Comparison of ENCODE assay signal across 9 cellular contexts in genomic region chr10:79446451-79447020, GRCh38. TPM values are rescaled to one million over a fixed set of nuclear protein-coding genes. Genes with fewer than 3 reads are reported as not detected.
DNase-seq lines count a peak whose midpoint lies in the region; ATAC-seq and TF ChIP-seq lines count a peak whose summit lies in the region.
"Had no signal": no experiment of that assay in that cellular context is flagged by ENCODE, and none has a peak within 500 bp of the region (broad histone marks: within the 10 kb centered on the region; RNA-seq: fewer than 3 reads in every experiment).

No MANE protein-coding gene starts in this region.

- intact Hi-C loops in CD4-positive, alpha-beta T cell (cut with DNase I, micrococcal nuclease): loop anchor here (2.0 to 10.0 kb wide), 6 partner anchors 98 to 1414 kb away; partner anchors contain the start of genes RPS24 (in 2 of the 2), ANXA11 (in 1 of the 2) and ZMIZ1 (in 1 of the 2)
- intact Hi-C loops in OCI-LY7 (cut with micrococcal nuclease; ENCODE audit: unreplicated experiment): no loop called here

- H3K9me3 Mint-ChIP-seq in CD4-positive, alpha-beta T cell: no peaks in the 10 kb centered on the region
- H3K9me3 Mint-ChIP-seq in brain: peaks cover 0 to 3% (median 0%) of the 10 kb centered on the region in 5 experiments
- no peaks in the 10 kb centered on the region for H3K9me3 Mint-ChIP-seq in stimulated activated naive B cell treated with anti-CD40 and anti-IgM and Interleukin-4, amounts not matched to agents 10 μg/mL and 1 μg/mL and 100 μg/mL, for 72 hours

- peak overlapping the region; percentile 94 for H3K4me3 Mint-ChIP-seq in CD4-positive, alpha-beta T cell
- H3K4me3 Mint-ChIP-seq in brain: peak overlapping the region; percentile 85 to 95 (median 88)
- peak overlapping the region; percentile 46 to 79 for H3K4me3 Mint-ChIP-seq in stimulated activated naive B cell treated with anti-CD40 and anti-IgM and Interleukin-4, amounts not matched to agents 10 μg/mL and 1 μg/mL and 100 μg/mL, for 72 hours

- DNase-seq in CD4-positive, alpha-beta T cell: peak in 6 of 10 experiments; percentile 5 to 44 (median 18)
- no peak for DNase-seq in OCI-LY7 (ENCODE audit: low spot score)
- DNase-seq in kidney epithelial cell (ENCODE audit: low read depth): no peak
- DNase-seq in stimulated activated naive B cell treated with anti-CD40 and anti-IgM and Interleukin-4, amounts not matched to agents 10 μg/mL and 1 μg/mL and 100 μg/mL, for 72 hours: no peak
- no peak for DNase-seq in glomerular visceral epithelial cell (ENCODE audit: extremely low spot score)
- no peak for DNase-seq in hippocampal formation (lab: John Stamatoyannopoulos, UW)

- TF ChIP-seq CTCF in CD4-positive, alpha-beta T cell (IDR thresholded peaks at IDR 0.05): no peak
- TF ChIP-seq CTCF in OCI-LY7 (conservative IDR thresholded peaks at IDR 0.05; ENCODE audit: low read length) (no peak), brain (conservative IDR thresholded peaks at IDR 0.05) (no peak), kidney epithelial cell (IDR thresholded peaks at IDR 0.05; ENCODE audit: insufficient read depth, low read length, poor library complexity, severe bottlenecking) (no peak)

- CTCF ChIA-PET in CD4-positive, alpha-beta T cell (lab: Charles Lee): interaction anchor here (1.1 kb wide), 1 partner anchor 72 kb away, joined by 3 read pairs; no protein-coding TSS in a partner anchor
- CTCF ChIA-PET in OCI-LY7 (lab: Charles Lee; ENCODE audit: unreplicated experiment): no interaction called here

- H3K36me3 Mint-ChIP-seq in CD4-positive, alpha-beta T cell (ENCODE audit: low read depth): peaks cover 5% of the 10 kb centered on the region
- H3K36me3 Mint-ChIP-seq in brain: no peaks in the 10 kb centered on the region
- no peaks in the 10 kb centered on the region for H3K36me3 Mint-ChIP-seq in stimulated activated naive B cell treated with anti-CD40 and anti-IgM and Interleukin-4, amounts not matched to agents 10 μg/mL and 1 μg/mL and 100 μg/mL, for 72 hours

- H3K79me2 ChIP-seq in OCI-LY7 (ENCODE audit: insufficient read depth, low read depth, low read length): no peaks in the 10 kb centered on the region

- no peak overlapping the region for H3K4me3 ChIP-seq in OCI-LY7 (ENCODE audit: low read depth, low read length, poor library complexity, severe bottlenecking)
- H3K4me3 ChIP-seq in kidney epithelial cell (ENCODE audit: low read depth, low read length): peak overlapping the region; percentile 27

- no peaks in the 10 kb centered on the region for H3K27me3 ChIP-seq in CD4-positive, alpha-beta T cell (ENCODE audit: control insufficient read depth, insufficient read depth, low read length)
- no peaks in the 10 kb centered on the region for H3K27me3 ChIP-seq in kidney epithelial cell (ENCODE audit: control insufficient read depth, insufficient read depth, low read length)

- peak overlapping the region; percentile 85 for H3K4me2 ChIP-seq in OCI-LY7 (ENCODE audit: low read length)

- no peaks in the 10 kb centered on the region; the same call in 1 of the 2 replicates for H4K20me1 ChIP-seq in OCI-LY7 (ENCODE audit: insufficient read depth, low read length)

- no peaks in the 10 kb centered on the region for H3K9me3 ChIP-seq in CD4-positive, alpha-beta T cell (ENCODE audit: control insufficient read depth, low read length)
- H3K9me3 ChIP-seq in OCI-LY7 (ENCODE audit: low read length): no peaks in the 10 kb centered on the region

- no TSS peak for BruUV-seq in OCI-LY7 (replicated peaks; lab: Mats Ljungman, UMichigan)

- H3K27me3 Mint-ChIP-seq in CD4-positive, alpha-beta T cell: no peaks in the 10 kb centered on the region
- peaks cover 22% of the 10 kb centered on the region for H3K27me3 Mint-ChIP-seq in brain
- peaks cover 0 to 12% of the 10 kb centered on the region in 2 donors for H3K27me3 Mint-ChIP-seq in stimulated activated naive B cell treated with anti-CD40 and anti-IgM and Interleukin-4, amounts not matched to agents 10 μg/mL and 1 μg/mL and 100 μg/mL, for 72 hours

- H3K36me3 ChIP-seq in OCI-LY7 (ENCODE audit: insufficient read depth, low read length) (no peaks in the 10 kb centered on the region), kidney epithelial cell (ENCODE audit: control insufficient read depth, insufficient read depth, low read length) (peaks cover 1% of the 10 kb centered on the region)

- no peak for ATAC-seq in CD4-positive, alpha-beta T cell (ENCODE audit: poor library complexity)
- ATAC-seq in stimulated activated naive B cell treated with anti-CD40 and anti-IgM and Interleukin-4, amounts not matched to agents 10 μg/mL and 1 μg/mL and 100 μg/mL, for 72 hours (replicated peaks): no peak
- ATAC-seq in GM18519 (IDR thresholded peaks at IDR 0.05; ENCODE audit: low FRiP score, unreplicated experiment): no peak

- peaks cover 13% of the 10 kb centered on the region for H3K4me1 ChIP-seq in OCI-LY7 (ENCODE audit: insufficient read depth, low read length, poor library complexity, severe bottlenecking)

- no peak overlapping the region for H2AFZ ChIP-seq in OCI-LY7 (ENCODE audit: low read length)

- POLR2A ChIA-PET in CD4-positive, alpha-beta T cell (lab: Charles Lee): interaction anchor here (0.7 to 1.0 kb wide), 2 partner anchors 31 to 123 kb away, joined by 3 read pairs; no protein-coding TSS in a partner anchor
- POLR2A ChIA-PET in OCI-LY7 (lab: Charles Lee): no interaction called here

- no peaks in the 10 kb centered on the region for H3K9me2 ChIP-seq in OCI-LY7 (ENCODE audit: insufficient read depth, low read length)

- peaks cover 32% of the 10 kb centered on the region for H3K4me1 Mint-ChIP-seq in CD4-positive, alpha-beta T cell (ENCODE audit: low read depth)
- peaks cover 57% of the 10 kb centered on the region for H3K4me1 Mint-ChIP-seq in brain
- H3K4me1 Mint-ChIP-seq in stimulated activated naive B cell treated with anti-CD40 and anti-IgM and Interleukin-4, amounts not matched to agents 10 μg/mL and 1 μg/mL and 100 μg/mL, for 72 hours: peaks cover 21 to 27% of the 10 kb centered on the region in 2 donors

- H3K27ac Mint-ChIP-seq in CD4-positive, alpha-beta T cell: peak overlapping the region; percentile 83
- H3K27ac Mint-ChIP-seq in brain: peak overlapping the region; percentile 18 to 94 (median 91)
- H3K27ac Mint-ChIP-seq in stimulated activated naive B cell treated with anti-CD40 and anti-IgM and Interleukin-4, amounts not matched to agents 10 μg/mL and 1 μg/mL and 100 μg/mL, for 72 hours: no peak overlapping the region

- H3K27ac ChIP-seq in CD4-positive, alpha-beta T cell (ENCODE audit: low read depth, low read length): no peak overlapping the region
- no peak overlapping the region for H3K27ac ChIP-seq in OCI-LY7 (ENCODE audit: low read depth, low read length, poor library complexity, severe bottlenecking)
- H3K27ac ChIP-seq: epithelial cell of prostate had no signal

RNA-seq across cellular contexts. Expression of gene ZCCHC24, which starts 1.1 kb away (rescaled TPM):
- total RNA-seq in CD4-positive, alpha-beta T cell: under 1 TPM; 0.67 to 0.85 TPM
- total RNA-seq in OCI-LY7 (2014; rRNA removed; shearing (Covaris generic)): 0.95 and 0.98 TPM in 2 replicates
- total RNA-seq in OCI-LY7 (2022) (2.2 and 3.7 TPM in 2 replicates), kidney epithelial cell (6.2 and 8.6 TPM in 2 replicates)
- polyA plus RNA-seq in brain (ENCODE audit: insufficient read depth, low read depth, low replicate concordance): 38.1 TPM

Comparison
In these comparisons a context has a peak if more than half of its experiments do, and no peak if none do; other contexts are left out.
1. DNase-seq: peak in CD4-positive, alpha-beta T cell (6 of 10); none in OCI-LY7 (single experiment), kidney epithelial cell (single experiment), stimulated activated naive B cell treated with anti-CD40 and anti-IgM and Interleukin-4, amounts not matched to agents 10 μg/mL and 1 μg/mL and 100 μg/mL, for 72 hours (single experiment), glomerular visceral epithelial cell (single experiment) and hippocampal formation (0 of 2).
2. Peak in every context shown above with its lines, with median percentiles within 50 percentile points of each other: H3K4me3 Mint-ChIP-seq.